ENCODE assay signal across 2 cellular contexts in genomic region chr1:221303623-221304022, GRCh38.
TF ChIP-seq lines count a peak whose summit lies in the region.

No MANE protein-coding gene starts in this region.

TF ChIP-seq in HEK293, 187 proteins besides CTCF, POLR2A, EP300 and RAD21:
- TF ChIP-seq ZNF692 (tag by site-specific recombination; IDR thresholded peaks at IDR 0.05), result no peak
- 0 out of 2 replicates have a peak, but pooled peaks have one; percentile 44 for TF ChIP-seq ZNF768 (tag by site-specific recombination; IDR thresholded peaks at IDR 0.05)
- TF ChIP-seq ZNF354C (tag by site-specific recombination; IDR thresholded peaks at IDR 0.05; ENCODE audit: borderline replicate concordance, low read depth), result no peak
- peak; percentile 81 for TF ChIP-seq ATF2 (tag by site-specific recombination; IDR thresholded peaks at IDR 0.05; ENCODE audit: low read depth)
- no peak for TF ChIP-seq ZNF391 (tag by site-specific recombination; IDR thresholded peaks at IDR 0.05; ENCODE audit: borderline replicate concordance, low read depth)
- TF ChIP-seq ZNF530 (tag by site-specific recombination; IDR thresholded peaks at IDR 0.05; ENCODE audit: low read depth), result no peak
- TF ChIP-seq ZNF423 (tag by site-specific recombination; IDR thresholded peaks at IDR 0.05), result no peak
- TF ChIP-seq GFI1B (tag by site-specific recombination; IDR thresholded peaks at IDR 0.05), result no peak
- no peak for TF ChIP-seq PATZ1 (tag by site-specific recombination; IDR thresholded peaks at IDR 0.05)
- peak; percentile 59; the same call in 1 of the 2 replicates for TF ChIP-seq ZNF629 (tag by site-specific recombination; IDR thresholded peaks at IDR 0.05)
- TF ChIP-seq ZNF404 (tag by site-specific recombination; IDR thresholded peaks at IDR 0.05), result no peak
TF ChIP-seq in HEK293: peak in this region for 3.

TF ChIP-seq in GM12878, 131 proteins besides CTCF, POLR2A, EP300 and RAD21:
- peak; percentile 32 for TF ChIP-seq BCL3 (IDR thresholded peaks at IDR 0.05; ENCODE audit: borderline replicate concordance, insufficient read depth, low read depth, low read length, poor library complexity, severe bottlenecking)
- TF ChIP-seq CBX5 (IDR thresholded peaks at IDR 0.05; ENCODE audit: low read depth), result no peak
